In the genomic region with DNA sequence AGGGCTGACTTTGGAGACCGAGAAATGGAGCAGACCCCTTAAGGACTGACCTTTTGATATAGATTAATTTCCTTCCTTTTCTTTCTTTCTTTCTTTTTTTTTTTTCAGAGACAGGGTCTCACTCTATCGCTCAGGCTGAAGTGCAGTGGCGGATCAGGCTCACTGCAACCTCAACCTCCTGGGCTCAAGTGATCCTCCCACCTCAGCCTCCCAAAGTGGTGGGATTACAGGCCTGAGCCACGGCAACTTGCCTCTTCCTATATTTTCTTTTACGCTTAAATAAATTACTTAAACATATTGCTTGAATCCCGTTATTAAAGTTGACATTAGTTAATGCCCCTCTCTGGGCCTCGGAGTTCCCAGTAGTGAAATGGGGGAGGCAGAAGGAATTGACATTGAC, we compare ENCODE assay signal across 1 cellular context.
TF ChIP-seq lines count a peak whose summit lies in the region.

No MANE protein-coding gene starts in this region.

TF ChIP-seq in GM12878, 131 proteins besides CTCF, POLR2A, EP300 and RAD21:
- no peak for TF ChIP-seq RUNX3 (IDR thresholded peaks at IDR 0.05; ENCODE audit: low read length)
- no peak for TF ChIP-seq YY1 (IDR thresholded peaks at IDR 0.05; ENCODE audit: low read depth, low read length)
- no peak for TF ChIP-seq ZZZ3 (IDR thresholded peaks at IDR 0.05; ENCODE audit: control insufficient read depth, insufficient read length, low read depth)
- TF ChIP-seq RBBP5 (conservative IDR thresholded peaks at IDR 0.05), result no peak
- TF ChIP-seq, protein P1, sequence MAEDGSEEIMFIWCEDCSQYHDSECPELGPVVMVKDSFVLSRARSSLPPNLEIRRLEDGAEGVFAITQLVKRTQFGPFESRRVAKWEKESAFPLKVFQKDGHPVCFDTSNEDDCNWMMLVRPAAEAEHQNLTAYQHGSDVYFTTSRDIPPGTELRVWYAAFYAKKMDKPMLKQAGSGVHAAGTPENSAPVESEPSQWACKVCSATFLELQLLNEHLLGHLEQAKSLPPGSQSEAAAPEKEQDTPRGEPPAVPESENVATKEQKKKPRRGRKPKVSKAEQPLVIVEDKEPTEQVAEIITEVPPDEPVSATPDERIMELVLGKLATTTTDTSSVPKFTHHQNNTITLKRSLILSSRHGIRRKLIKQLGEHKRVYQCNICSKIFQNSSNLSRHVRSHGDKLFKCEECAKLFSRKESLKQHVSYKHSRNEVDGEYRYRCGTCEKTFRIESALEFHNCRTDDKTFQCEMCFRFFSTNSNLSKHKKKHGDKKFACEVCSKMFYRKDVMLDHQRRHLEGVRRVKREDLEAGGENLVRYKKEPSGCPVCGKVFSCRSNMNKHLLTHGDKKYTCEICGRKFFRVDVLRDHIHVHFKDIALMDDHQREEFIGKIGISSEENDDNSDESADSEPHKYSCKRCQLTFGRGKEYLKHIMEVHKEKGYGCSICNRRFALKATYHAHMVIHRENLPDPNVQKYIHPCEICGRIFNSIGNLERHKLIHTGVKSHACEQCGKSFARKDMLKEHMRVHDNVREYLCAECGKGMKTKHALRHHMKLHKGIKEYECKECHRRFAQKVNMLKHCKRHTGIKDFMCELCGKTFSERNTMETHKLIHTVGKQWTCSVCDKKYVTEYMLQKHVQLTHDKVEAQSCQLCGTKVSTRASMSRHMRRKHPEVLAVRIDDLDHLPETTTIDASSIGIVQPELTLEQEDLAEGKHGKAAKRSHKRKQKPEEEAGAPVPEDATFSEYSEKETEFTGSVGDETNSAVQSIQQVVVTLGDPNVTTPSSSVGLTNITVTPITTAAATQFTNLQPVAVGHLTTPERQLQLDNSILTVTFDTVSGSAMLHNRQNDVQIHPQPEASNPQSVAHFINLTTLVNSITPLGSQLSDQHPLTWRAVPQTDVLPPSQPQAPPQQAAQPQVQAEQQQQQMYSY (CRISPR knock-in tag; IDR thresholded peaks at IDR 0.05), result no peak
- TF ChIP-seq BMI1 (IDR thresholded peaks at IDR 0.05; ENCODE audit: borderline replicate concordance), result no peak
- no peak for TF ChIP-seq SREBF1 (IDR thresholded peaks at IDR 0.05; ENCODE audit: low read length)
- no peak for TF ChIP-seq MYC (IDR thresholded peaks at IDR 0.05; ENCODE audit: insufficient read depth, insufficient read length, insufficient replicate concordance, low read length, severe bottlenecking)
- no peak for TF ChIP-seq IKZF2 (IDR thresholded peaks at IDR 0.05)
- TF ChIP-seq RAD51 (IDR thresholded peaks at IDR 0.05), result no peak
- TF ChIP-seq, protein P2, sequence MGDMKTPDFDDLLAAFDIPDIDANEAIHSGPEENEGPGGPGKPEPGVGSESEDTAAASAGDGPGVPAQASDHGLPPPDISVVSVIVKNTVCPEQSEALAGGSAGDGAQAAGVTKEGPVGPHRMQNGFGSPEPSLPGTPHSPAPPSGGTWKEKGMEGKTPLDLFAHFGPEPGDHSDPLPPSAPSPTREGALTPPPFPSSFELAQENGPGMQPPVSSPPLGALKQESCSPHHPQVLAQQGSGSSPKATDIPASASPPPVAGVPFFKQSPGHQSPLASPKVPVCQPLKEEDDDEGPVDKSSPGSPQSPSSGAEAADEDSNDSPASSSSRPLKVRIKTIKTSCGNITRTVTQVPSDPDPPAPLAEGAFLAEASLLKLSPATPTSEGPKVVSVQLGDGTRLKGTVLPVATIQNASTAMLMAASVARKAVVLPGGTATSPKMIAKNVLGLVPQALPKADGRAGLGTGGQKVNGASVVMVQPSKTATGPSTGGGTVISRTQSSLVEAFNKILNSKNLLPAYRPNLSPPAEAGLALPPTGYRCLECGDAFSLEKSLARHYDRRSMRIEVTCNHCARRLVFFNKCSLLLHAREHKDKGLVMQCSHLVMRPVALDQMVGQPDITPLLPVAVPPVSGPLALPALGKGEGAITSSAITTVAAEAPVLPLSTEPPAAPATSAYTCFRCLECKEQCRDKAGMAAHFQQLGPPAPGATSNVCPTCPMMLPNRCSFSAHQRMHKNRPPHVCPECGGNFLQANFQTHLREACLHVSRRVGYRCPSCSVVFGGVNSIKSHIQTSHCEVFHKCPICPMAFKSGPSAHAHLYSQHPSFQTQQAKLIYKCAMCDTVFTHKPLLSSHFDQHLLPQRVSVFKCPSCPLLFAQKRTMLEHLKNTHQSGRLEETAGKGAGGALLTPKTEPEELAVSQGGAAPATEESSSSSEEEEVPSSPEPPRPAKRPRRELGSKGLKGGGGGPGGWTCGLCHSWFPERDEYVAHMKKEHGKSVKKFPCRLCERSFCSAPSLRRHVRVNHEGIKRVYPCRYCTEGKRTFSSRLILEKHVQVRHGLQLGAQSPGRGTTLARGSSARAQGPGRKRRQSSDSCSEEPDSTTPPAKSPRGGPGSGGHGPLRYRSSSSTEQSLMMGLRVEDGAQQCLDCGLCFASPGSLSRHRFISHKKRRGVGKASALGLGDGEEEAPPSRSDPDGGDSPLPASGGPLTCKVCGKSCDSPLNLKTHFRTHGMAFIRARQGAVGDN (IDR thresholded peaks at IDR 0.05), result no peak
